21 cellular contexts compared by ENCODE assay signal in the genomic region with DNA sequence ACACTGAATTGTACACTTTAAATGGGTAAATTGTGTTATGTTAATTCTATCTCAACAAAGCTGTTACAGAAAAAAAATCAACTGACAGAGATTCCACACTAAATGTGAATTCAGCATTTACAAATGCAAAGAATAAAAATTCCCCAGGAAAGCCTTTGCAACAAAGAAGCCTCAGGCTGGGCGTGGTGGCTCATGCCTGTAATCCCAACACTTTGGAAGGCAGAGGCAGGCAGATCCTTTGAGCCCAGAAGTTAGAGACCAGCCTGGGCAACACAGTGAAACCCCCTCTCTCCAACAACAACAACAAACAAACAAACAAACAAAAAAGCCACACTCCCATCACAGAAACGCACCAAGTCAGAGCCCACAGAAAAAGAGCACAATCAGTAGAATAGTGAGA. TPM values are rescaled to one million over a fixed set of nuclear protein-coding genes. Genes with fewer than 3 reads are reported as not detected.
A peak's percentile ranks its signal among the peaks of the same experiment; 100 is the strongest.
DNase-seq lines count a peak whose midpoint lies in the region; ATAC-seq, FAIRE-seq and TF ChIP-seq lines count a peak whose summit lies in the region.
"Had no signal": no experiment of that assay in that cellular context is flagged by ENCODE, and none has a peak within 500 bp of the region (broad histone marks: within the 10 kb centered on the region; RNA-seq: fewer than 3 reads in every experiment).

No MANE protein-coding gene starts in this region.

- H2AFZ ChIP-seq in astrocyte (ENCODE audit: low read depth, low read length) (no peak overlapping the region), OCI-LY7 (ENCODE audit: low read length) (no peak overlapping the region)

- H3K4me1 ChIP-seq in astrocyte (ENCODE audit: insufficient read depth, low read length) (no peaks in the 10 kb centered on the region), OCI-LY7 (ENCODE audit: insufficient read depth, low read length, poor library complexity, severe bottlenecking) (no peaks in the 10 kb centered on the region)
- H3K4me1 ChIP-seq: SJSA1 had no signal

- peaks cover 7% of the 10 kb centered on the region for H3K79me2 ChIP-seq in astrocyte (ENCODE audit: insufficient read depth, low read length)
- no peaks in the 10 kb centered on the region for H3K79me2 ChIP-seq in OCI-LY7 (ENCODE audit: insufficient read depth, low read depth, low read length)

- peak overlapping the region; percentile 66 for H3K27ac Mint-ChIP-seq in stimulated activated naive CD8-positive, alpha-beta T cell treated with anti-CD3 and anti-CD28 coated beads, Interleukin-15, Interleukin-2, amounts not matched to agents 100 ng/mL and 50 ng/mL, for 24 hours
- no peak overlapping the region for H3K27ac Mint-ChIP-seq in stimulated activated naive CD8-positive, alpha-beta T cell treated with anti-CD3 and anti-CD28 coated beads, Interleukin-15, amount 100 ng/mL, for 72 hours
- H3K27ac Mint-ChIP-seq in astrocyte (ENCODE audit: unreplicated experiment) = peak overlapping the region; percentile 75
- H3K27ac Mint-ChIP-seq in naive B cell = peak overlapping the region in 4 of 6 donors; percentile 11 to 90 (median 50)

- H4K20me1 ChIP-seq in astrocyte (ENCODE audit: insufficient read depth, low read length) = no peaks in the 10 kb centered on the region
- H4K20me1 ChIP-seq in OCI-LY7 (ENCODE audit: insufficient read depth, low read length) = no peaks in the 10 kb centered on the region

- CTCF ChIA-PET in OCI-LY7 (lab: Charles Lee; ENCODE audit: unreplicated experiment) = no interaction called here

- no peak overlapping the region for H3K27ac ChIP-seq in astrocyte (ENCODE audit: low read depth, low read length)
- no peak overlapping the region for H3K27ac ChIP-seq in OCI-LY7 (ENCODE audit: low read depth, low read length, poor library complexity, severe bottlenecking)
- H3K27ac ChIP-seq: C4-2B, SJSA1 had no signal

- no peaks in the 10 kb centered on the region for H3K36me3 ChIP-seq in astrocyte (ENCODE audit: insufficient read depth, low read length)
- no peaks in the 10 kb centered on the region; the same call in 1 of the 2 replicates for H3K36me3 ChIP-seq in OCI-LY7 (ENCODE audit: insufficient read depth, low read length)
- H3K36me3 ChIP-seq: SJSA1 had no signal

- ATAC-seq in stimulated activated naive CD8-positive, alpha-beta T cell treated with anti-CD3 and anti-CD28 coated beads, Interleukin-15, amount 100 ng/mL, for 72 hours = no peak
- ATAC-seq in naive B cell (ENCODE audit: low read depth in 2 of 2) (no peak), GM21723 (IDR thresholded peaks at IDR 0.05; ENCODE audit: unreplicated experiment) (no peak)
- ATAC-seq: Right ventricle myocardium inferior had no signal

- TF ChIP-seq CTCF in astrocyte (IDR thresholded peaks at IDR 0.05; ENCODE audit: insufficient read depth, low read depth, low read length) (no peak), OCI-LY7 (conservative IDR thresholded peaks at IDR 0.05; ENCODE audit: low read length) (no peak)

- H3K36me3 Mint-ChIP-seq in stimulated activated naive CD8-positive, alpha-beta T cell treated with anti-CD3 and anti-CD28 coated beads, Interleukin-15, Interleukin-2, amounts not matched to agents 100 ng/mL and 50 ng/mL, for 24 hours (ENCODE audit: low read depth) = peaks cover 7% of the 10 kb centered on the region
- H3K36me3 Mint-ChIP-seq in astrocyte (ENCODE audit: low read depth, unreplicated experiment) = peaks cover 9% of the 10 kb centered on the region
- H3K36me3 Mint-ChIP-seq in naive B cell = peaks cover 0 to 13% of the 10 kb centered on the region in 2 donors

- no peak overlapping the region for H3K4me3 Mint-ChIP-seq in stimulated activated naive CD8-positive, alpha-beta T cell treated with anti-CD3 and anti-CD28 coated beads, Interleukin-15, Interleukin-2, amounts not matched to agents 100 ng/mL and 50 ng/mL, for 24 hours
- H3K4me3 Mint-ChIP-seq in stimulated activated naive CD8-positive, alpha-beta T cell treated with anti-CD3 and anti-CD28 coated beads, Interleukin-15, amount 100 ng/mL, for 72 hours = no peak overlapping the region
- H3K4me3 Mint-ChIP-seq in astrocyte (ENCODE audit: unreplicated experiment) (no peak overlapping the region), naive B cell (no peak overlapping the region)

- H3K27me3 ChIP-seq in astrocyte (ENCODE audit: insufficient read depth, low read length) = no peaks in the 10 kb centered on the region
- H3K27me3 ChIP-seq: SJSA1 had no signal

- DNase-seq in stimulated activated naive CD8-positive, alpha-beta T cell treated with anti-CD3 and anti-CD28 coated beads, Interleukin-15, amount 100 ng/mL, for 72 hours = no peak
- DNase-seq in astrocyte (ENCODE audit: low read depth) (no peak), naive B cell (no peak), OCI-LY7 (ENCODE audit: low spot score) (no peak), hippocampal formation (lab: John Stamatoyannopoulos, UW) (no peak)
- DNase-seq in activated CD4-positive, alpha-beta T cell treated with anti-CD3 and anti-CD28 coated beads for 1 hour = no peak
- DNase-seq: GF-D8, H9, KBM-7, MM.1S, NCI-H1092, NCI-H1436, NCI-H187 treated with DMSO at 0.1 percent for 48 hours, NCI-H2107, NCI-H446 treated with DMSO at 0.1 percent for 48 hours, NCI-H526 treated with DMSO at 0.1 percent for 48 hours had no signal

- H3K4me3 ChIP-seq in astrocyte (ENCODE audit: insufficient read depth, low read depth, low read length) = no peak overlapping the region
- H3K4me3 ChIP-seq in OCI-LY7 (ENCODE audit: low read depth, low read length, poor library complexity, severe bottlenecking) = no peak overlapping the region
- H3K4me3 ChIP-seq: SJSA1 had no signal

- POLR2A ChIA-PET in OCI-LY7 (lab: Charles Lee) = no interaction called here

- H3K9me2 ChIP-seq in OCI-LY7 (ENCODE audit: insufficient read depth, low read length) = no peaks in the 10 kb centered on the region

- BruUV-seq in OCI-LY7 (replicated peaks; lab: Mats Ljungman, UMichigan) = no TSS peak

- H3K27me3 Mint-ChIP-seq in stimulated activated naive CD8-positive, alpha-beta T cell treated with anti-CD3 and anti-CD28 coated beads, Interleukin-15, Interleukin-2, amounts not matched to agents 100 ng/mL and 50 ng/mL, for 24 hours = no peaks in the 10 kb centered on the region
- H3K27me3 Mint-ChIP-seq in stimulated activated naive CD8-positive, alpha-beta T cell treated with anti-CD3 and anti-CD28 coated beads, Interleukin-15, amount 100 ng/mL, for 72 hours = no peaks in the 10 kb centered on the region
- H3K27me3 Mint-ChIP-seq in astrocyte (ENCODE audit: low read depth, unreplicated experiment) (no peaks in the 10 kb centered on the region), naive B cell (no peaks in the 10 kb centered on the region)

- H3K9me3 Mint-ChIP-seq in stimulated activated naive CD8-positive, alpha-beta T cell treated with anti-CD3 and anti-CD28 coated beads, Interleukin-15, Interleukin-2, amounts not matched to agents 100 ng/mL and 50 ng/mL, for 24 hours = no peaks in the 10 kb centered on the region
- H3K9me3 Mint-ChIP-seq in stimulated activated naive CD8-positive, alpha-beta T cell treated with anti-CD3 and anti-CD28 coated beads, Interleukin-15, amount 100 ng/mL, for 72 hours = peaks cover 0 to 7% of the 10 kb centered on the region in 2 donors
- H3K9me3 Mint-ChIP-seq in astrocyte (ENCODE audit: unreplicated experiment) (peaks cover 5% of the 10 kb centered on the region), naive B cell (peaks cover 0 to 10% (median 2%) of the 10 kb centered on the region in 7 donors)

- H3K4me1 Mint-ChIP-seq in stimulated activated naive CD8-positive, alpha-beta T cell treated with anti-CD3 and anti-CD28 coated beads, Interleukin-15, Interleukin-2, amounts not matched to agents 100 ng/mL and 50 ng/mL, for 24 hours (ENCODE audit: low read depth) = peaks cover 20% of the 10 kb centered on the region
- peaks cover 23% of the 10 kb centered on the region for H3K4me1 Mint-ChIP-seq in stimulated activated naive CD8-positive, alpha-beta T cell treated with anti-CD3 and anti-CD28 coated beads, Interleukin-15, amount 100 ng/mL, for 72 hours
- H3K4me1 Mint-ChIP-seq in astrocyte (ENCODE audit: low read depth, unreplicated experiment) (peaks cover 9% of the 10 kb centered on the region), naive B cell (peaks cover 4 to 38% (median 23%) of the 10 kb centered on the region in 3 donors)

- H3K4me2 ChIP-seq in astrocyte (ENCODE audit: low read length) (no peak overlapping the region), OCI-LY7 (ENCODE audit: low read length) (no peak overlapping the region)

- peak; percentile 17 for FAIRE-seq in astrocyte (lab: Jason Lieb, UNC)

- intact Hi-C loops in OCI-LY7 (cut with micrococcal nuclease; ENCODE audit: unreplicated experiment) = no loop called here

- H3K9ac ChIP-seq in astrocyte (ENCODE audit: low read length) = no peak overlapping the region

- H3K9me3 ChIP-seq in astrocyte (ENCODE audit: insufficient read depth, low read depth, low read length) = no peaks in the 10 kb centered on the region
- no peaks in the 10 kb centered on the region for H3K9me3 ChIP-seq in OCI-LY7 (ENCODE audit: low read length)
- H3K9me3 ChIP-seq: SJSA1 had no signal

RNA-seq across cellular contexts. Expression of a gene that starts 8.9 kb away (rescaled TPM):
- total RNA-seq in astrocyte (8.3 and 9.9 TPM in 2 replicates), OCI-LY7 (2022) (9.3 and 12.7 TPM in 2 replicates)
- polyA plus RNA-seq in naive B cell (ENCODE audit: low read depth in 6 of 6) = 1 to 10 TPM; 2.7 to 4.8 (median 4.0) TPM
- 5.1 and 5.8 TPM in 2 replicates for total RNA-seq in OCI-LY7 (2014; rRNA removed; shearing (Covaris generic))

Comparison
In these comparisons a context has a peak if more than half of its experiments do, and no peak if none do; other contexts are left out.
1. H3K27ac Mint-ChIP-seq: peak in stimulated activated naive CD8-positive, alpha-beta T cell treated with anti-CD3 and anti-CD28 coated beads, Interleukin-15, Interleukin-2, amounts not matched to agents 100 ng/mL and 50 ng/mL, for 24 hours (single experiment), astrocyte (single experiment) and naive B cell (4 of 6); none in stimulated activated naive CD8-positive, alpha-beta T cell treated with anti-CD3 and anti-CD28 coated beads, Interleukin-15, amount 100 ng/mL, for 72 hours (0 of 2).